Comparison of ENCODE assay signal across 8 cellular contexts in the genomic region with DNA sequence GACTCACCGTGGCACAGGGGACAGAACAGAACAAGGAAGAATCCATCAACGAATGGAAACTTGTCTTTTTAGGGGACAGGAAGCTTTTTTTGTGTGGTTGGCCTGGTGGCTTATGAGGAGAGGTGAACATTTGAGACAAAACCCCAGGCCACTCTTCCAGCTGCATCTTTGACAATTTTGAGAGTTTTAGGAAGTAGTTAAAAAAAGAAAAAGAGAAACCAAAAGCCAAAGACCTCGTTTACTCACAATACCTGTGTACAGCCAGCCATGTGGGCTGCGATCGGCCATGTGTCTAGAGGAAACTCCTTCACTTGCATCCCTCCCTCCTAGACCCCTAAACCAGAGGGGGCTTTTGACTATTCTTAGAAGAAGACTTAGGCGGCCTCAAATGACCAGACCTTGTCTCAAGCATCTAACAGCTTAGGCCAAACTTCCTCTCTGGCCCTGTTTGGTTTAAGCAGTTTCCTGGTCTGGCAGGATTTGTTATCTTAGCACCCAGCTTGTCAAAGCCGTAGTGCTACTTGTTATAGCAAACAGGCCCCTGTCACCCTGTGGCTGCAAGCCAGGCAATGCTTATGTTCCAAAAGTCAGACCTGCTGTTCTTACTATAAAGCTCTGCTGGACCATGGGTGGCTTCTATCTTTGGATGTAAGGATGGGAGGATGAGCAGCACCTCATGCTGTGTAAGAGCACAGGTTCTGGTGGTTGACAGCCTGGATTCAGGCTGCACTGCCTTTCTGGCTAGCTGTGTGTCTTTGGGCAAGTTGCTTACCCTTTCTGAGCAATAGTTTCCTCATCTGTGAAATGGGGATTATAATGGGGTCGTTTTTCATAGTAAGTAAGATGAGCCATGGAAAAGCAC. TPM values are rescaled to one million over a fixed set of nuclear protein-coding genes. Genes with fewer than 3 reads are reported as not detected.
DNase-seq lines count a peak whose midpoint lies in the region; ATAC-seq and TF ChIP-seq lines count a peak whose summit lies in the region.

No MANE protein-coding gene starts in this region.

- H3K27me3 ChIP-seq in vagina: no peaks in the 10 kb centered on the region

- no peaks in the 10 kb centered on the region for H3K36me3 ChIP-seq in vagina

- no peak for TF ChIP-seq POLR2A in vagina (IDR thresholded peaks at IDR 0.05)

- peaks cover 78% of the 10 kb centered on the region for H3K4me1 ChIP-seq in vagina

- H3K27ac ChIP-seq in vagina: no peak overlapping the region

- no peak for ATAC-seq in sciatic nerve

- H3K9me3 ChIP-seq in vagina: no peaks in the 10 kb centered on the region

- no peak overlapping the region for H3K4me3 ChIP-seq in vagina

- intact Hi-C loops in sciatic nerve (cut with DNase I): no loop called here
- intact Hi-C loops in vagina (cut with DNase I): no loop called here

- DNase-seq in DMS153 (lab: John Stamatoyannopoulos, UW): peak; percentile 56
- no peak for DNase-seq in DMS153 treated with DMSO at 0.1 percent for 48 hours (lab: John Stamatoyannopoulos, UW; ENCODE audit: unreplicated experiment)
- peak in 74 of 76 experiments; percentile 48 to 96 (median 89) for DNase-seq in HUDEP-2 (lab: John Stamatoyannopoulos, UW; ENCODE audit: unreplicated experiment in 76 of 76)
- DNase-seq in activated CD4-positive, alpha-beta T cell treated with anti-CD3 and anti-CD28 coated beads, Interleukin-2, amount 50 U/mL, for 24 hours (ENCODE audit: low read depth in 1 of 2, low spot score in 1 of 2): peak; percentile 50 to 79
- peak; percentile 42 for DNase-seq in globus pallidus (ENCODE audit: low spot score)
- peak; percentile 62 to 87 for DNase-seq in stimulated activated CD4-positive, alpha-beta T cell treated with anti-CD3 and anti-CD28 coated beads, Interleukin-4, amount 100 ng/mL, for 4 hours
- no peak for DNase-seq in sciatic nerve (ENCODE audit: low spot score)
- no peak for DNase-seq in vagina (ENCODE audit: extremely low spot score in 2 of 2)

- no peak for TF ChIP-seq CTCF in vagina (IDR thresholded peaks at IDR 0.05)

RNA-seq across cellular contexts. Expression of a gene that starts 17.7 kb away (rescaled TPM):
- total RNA-seq in sciatic nerve (82.2 TPM), vagina (40.3 TPM)

Comparison
In these comparisons a context has a peak if more than half of its experiments do, and no peak if none do; other contexts are left out.
1. DNase-seq: peak in DMS153 (single experiment), HUDEP-2 (74 of 76), activated CD4-positive, alpha-beta T cell treated with anti-CD3 and anti-CD28 coated beads, Interleukin-2, amount 50 U/mL, for 24 hours (2 of 2), globus pallidus (single experiment) and stimulated activated CD4-positive, alpha-beta T cell treated with anti-CD3 and anti-CD28 coated beads, Interleukin-4, amount 100 ng/mL, for 4 hours (2 of 2); none in DMS153 treated with DMSO at 0.1 percent for 48 hours (single experiment), sciatic nerve (single experiment) and vagina (0 of 2).